Comparison of ENCODE assay signal across 15 cellular contexts in the genomic region with DNA sequence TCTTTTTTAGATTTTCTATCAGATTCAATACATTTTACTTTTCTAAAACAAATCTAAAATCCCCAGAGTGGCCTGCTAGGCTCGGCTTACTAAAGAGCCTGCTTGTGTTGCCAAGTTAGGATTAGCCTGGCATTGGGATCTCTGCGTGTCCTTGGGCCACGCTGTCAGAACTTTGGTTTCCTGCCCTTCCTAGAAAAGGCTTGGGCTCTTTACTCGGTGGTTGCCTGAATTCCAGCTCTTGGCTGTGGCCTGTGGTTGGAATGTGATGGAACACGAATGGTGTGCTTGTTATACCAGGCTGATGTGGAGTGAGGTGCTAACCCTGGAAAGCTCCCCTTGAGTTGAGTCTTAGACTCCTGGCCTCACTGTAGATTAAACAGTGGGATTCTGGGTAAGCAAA. TPM values are rescaled to one million over a fixed set of nuclear protein-coding genes. Genes with fewer than 3 reads are reported as not detected.
DNase-seq lines count a peak whose midpoint lies in the region; ATAC-seq and TF ChIP-seq lines count a peak whose summit lies in the region.
"Had no signal": no experiment of that assay in that cellular context is flagged by ENCODE, and none has a peak within 500 bp of the region (broad histone marks: within the 10 kb centered on the region; RNA-seq: fewer than 3 reads in every experiment).

No MANE protein-coding gene starts in this region.

- H3K4me3 Mint-ChIP-seq in CD8-positive, alpha-beta T cell, result no peak overlapping the region
- no peak overlapping the region for H3K4me3 Mint-ChIP-seq in activated T-helper 1 cell treated with anti-CD3 and anti-CD28 coated beads, Interleukin-12 subunit alpha, Interleukin-12 subunit beta, Interleukin-2, Interleukin-4 antibody, amounts not matched to agents 30 ng/mL and 10 ng/mL and 1 ng/mL, durations not matched to agents 14 hours and 24 hours and 36 hours
- peak overlapping the region; percentile 31 for H3K4me3 Mint-ChIP-seq in stimulated activated effector memory CD8-positive, alpha-beta T cell treated with anti-CD3 and anti-CD28 coated beads, Interleukin-12 subunit alpha, Interleukin-12 subunit beta, amount 100 ng/mL, for 72 hours
- H3K4me3 Mint-ChIP-seq: immature natural killer cell; naive thymus-derived CD8-positive, alpha-beta T cell had no signal

- no peak for DNase-seq in CD8-positive, alpha-beta T cell
- DNase-seq in activated T-helper 1 cell treated with anti-CD3 and anti-CD28 coated beads, Interleukin-12 subunit alpha, Interleukin-12 subunit beta, Interleukin-2, Interleukin-4 antibody, amounts not matched to agents 30 ng/mL and 10 ng/mL and 1 ng/mL, durations not matched to agents 14 hours and 24 hours and 36 hours (ENCODE audit: low spot score), result no peak
- DNase-seq in fibroblast of peridontal ligament (ENCODE audit: extremely low read depth) (peak; percentile 64), NCI-H1092 treated with DMSO at 0.1 percent for 48 hours (lab: John Stamatoyannopoulos, UW) (no peak), posterior vena cava (ENCODE audit: low spot score) (no peak)
- no peak for DNase-seq in stimulated activated effector memory CD8-positive, alpha-beta T cell treated with anti-CD3 and anti-CD28 coated beads, Interleukin-12 subunit alpha, Interleukin-12 subunit beta, amount 100 ng/mL, for 72 hours (ENCODE audit: low spot score in 2 of 2)
- DNase-seq: brain microvascular endothelial cell; heart left ventricle; immature natural killer cell; mammary epithelial cell; naive thymus-derived CD8-positive, alpha-beta T cell; NCI-H1930; psoas muscle had no signal

- peaks cover 19% of the 10 kb centered on the region for H3K36me3 Mint-ChIP-seq in CD8-positive, alpha-beta T cell
- peaks cover 27% of the 10 kb centered on the region for H3K36me3 Mint-ChIP-seq in activated T-helper 1 cell treated with anti-CD3 and anti-CD28 coated beads, Interleukin-12 subunit alpha, Interleukin-12 subunit beta, Interleukin-2, Interleukin-4 antibody, amounts not matched to agents 30 ng/mL and 10 ng/mL and 1 ng/mL, durations not matched to agents 14 hours and 24 hours and 36 hours (ENCODE audit: low read depth)
- peaks cover 26% of the 10 kb centered on the region for H3K36me3 Mint-ChIP-seq in stimulated activated effector memory CD8-positive, alpha-beta T cell treated with anti-CD3 and anti-CD28 coated beads, Interleukin-12 subunit alpha, Interleukin-12 subunit beta, amount 100 ng/mL, for 72 hours

- intact Hi-C loops in CD8-positive, alpha-beta T cell (cut with DNase I, micrococcal nuclease), result no loop called here
- intact Hi-C loops in activated T-helper 1 cell treated with anti-CD3 and anti-CD28 coated beads, Interleukin-12 subunit alpha, Interleukin-12 subunit beta, Interleukin-2, Interleukin-4 antibody, amounts not matched to agents 30 ng/mL and 10 ng/mL and 1 ng/mL, durations not matched to agents 14 hours and 24 hours and 36 hours (cut with micrococcal nuclease), result loop anchor here (1.0 to 10.0 kb wide), 8 partner anchors 9 to 794 kb away; a partner anchor contains a TSS
- intact Hi-C loops in posterior vena cava (cut with DNase I), result loop anchor here in 1 of 2 donors (1.0 kb wide), 1 partner anchor 27 kb away; no protein-coding TSS in a partner anchor

- H3K4me1 Mint-ChIP-seq in CD8-positive, alpha-beta T cell (ENCODE audit: low read depth), result peaks cover 18% of the 10 kb centered on the region
- peaks cover 55% of the 10 kb centered on the region for H3K4me1 Mint-ChIP-seq in activated T-helper 1 cell treated with anti-CD3 and anti-CD28 coated beads, Interleukin-12 subunit alpha, Interleukin-12 subunit beta, Interleukin-2, Interleukin-4 antibody, amounts not matched to agents 30 ng/mL and 10 ng/mL and 1 ng/mL, durations not matched to agents 14 hours and 24 hours and 36 hours (ENCODE audit: low read depth)
- peaks cover 70% of the 10 kb centered on the region for H3K4me1 Mint-ChIP-seq in stimulated activated effector memory CD8-positive, alpha-beta T cell treated with anti-CD3 and anti-CD28 coated beads, Interleukin-12 subunit alpha, Interleukin-12 subunit beta, amount 100 ng/mL, for 72 hours
- H3K4me1 Mint-ChIP-seq: immature natural killer cell had no signal

- TF ChIP-seq CTCF in CD8-positive, alpha-beta T cell (IDR thresholded peaks at IDR 0.05), result no peak

- POLR2A ChIA-PET in CD8-positive, alpha-beta T cell (lab: Charles Lee), result no interaction called here

- no peaks in the 10 kb centered on the region for H3K36me3 ChIP-seq in CD8-positive, alpha-beta T cell (ENCODE audit: insufficient read depth, low read length)
- H3K36me3 ChIP-seq: brain microvascular endothelial cell had no signal

- H3K27ac ChIP-seq in CD8-positive, alpha-beta T cell (ENCODE audit: low read depth, low read length), result no peak overlapping the region
- H3K27ac ChIP-seq: BLaER1 treated with 17β-estradiol and CSF1 and Interleukin-3, amounts not matched to agents 10 nM and 100 nM; brain microvascular endothelial cell; psoas muscle had no signal

- no peak for ATAC-seq in CD8-positive, alpha-beta T cell
- ATAC-seq in stimulated activated effector memory CD8-positive, alpha-beta T cell treated with anti-CD3 and anti-CD28 coated beads, Interleukin-12 subunit alpha, Interleukin-12 subunit beta, amount 100 ng/mL, for 72 hours, result no peak
- ATAC-seq in GM21423 (IDR thresholded peaks at IDR 0.05; ENCODE audit: unreplicated experiment), result no peak
- ATAC-seq: naive thymus-derived CD8-positive, alpha-beta T cell had no signal

- no peaks in the 10 kb centered on the region for H3K9me3 ChIP-seq in CD8-positive, alpha-beta T cell (ENCODE audit: low read length)
- H3K9me3 ChIP-seq: BLaER1 treated with 17β-estradiol and CSF1 and Interleukin-3, amounts not matched to agents 10 nM and 100 nM; heart left ventricle; psoas muscle had no signal

- CTCF ChIA-PET in CD8-positive, alpha-beta T cell (lab: Charles Lee), result no interaction called here

- no peaks in the 10 kb centered on the region for H3K27me3 Mint-ChIP-seq in CD8-positive, alpha-beta T cell (ENCODE audit: low read depth)
- H3K27me3 Mint-ChIP-seq in activated T-helper 1 cell treated with anti-CD3 and anti-CD28 coated beads, Interleukin-12 subunit alpha, Interleukin-12 subunit beta, Interleukin-2, Interleukin-4 antibody, amounts not matched to agents 30 ng/mL and 10 ng/mL and 1 ng/mL, durations not matched to agents 14 hours and 24 hours and 36 hours (ENCODE audit: insufficient read depth), result peaks cover 4% of the 10 kb centered on the region
- H3K27me3 Mint-ChIP-seq: naive thymus-derived CD8-positive, alpha-beta T cell had no signal

- H3K27ac Mint-ChIP-seq in CD8-positive, alpha-beta T cell, result peak overlapping the region; percentile 3
- peak overlapping the region; percentile 9 for H3K27ac Mint-ChIP-seq in activated T-helper 1 cell treated with anti-CD3 and anti-CD28 coated beads, Interleukin-12 subunit alpha, Interleukin-12 subunit beta, Interleukin-2, Interleukin-4 antibody, amounts not matched to agents 30 ng/mL and 10 ng/mL and 1 ng/mL, durations not matched to agents 14 hours and 24 hours and 36 hours
- peak overlapping the region; percentile 70 for H3K27ac Mint-ChIP-seq in stimulated activated effector memory CD8-positive, alpha-beta T cell treated with anti-CD3 and anti-CD28 coated beads, Interleukin-12 subunit alpha, Interleukin-12 subunit beta, amount 100 ng/mL, for 72 hours

- H3K4me1 ChIP-seq in CD8-positive, alpha-beta T cell (ENCODE audit: insufficient read depth, low read length), result no peaks in the 10 kb centered on the region
- H3K4me1 ChIP-seq: psoas muscle had no signal

- no peaks in the 10 kb centered on the region for H3K27me3 ChIP-seq in CD8-positive, alpha-beta T cell (ENCODE audit: insufficient read depth, low read length)
- H3K27me3 ChIP-seq: brain microvascular endothelial cell, heart left ventricle had no signal

- H3K9me3 Mint-ChIP-seq in CD8-positive, alpha-beta T cell, result no peaks in the 10 kb centered on the region
- no peaks in the 10 kb centered on the region for H3K9me3 Mint-ChIP-seq in activated T-helper 1 cell treated with anti-CD3 and anti-CD28 coated beads, Interleukin-12 subunit alpha, Interleukin-12 subunit beta, Interleukin-2, Interleukin-4 antibody, amounts not matched to agents 30 ng/mL and 10 ng/mL and 1 ng/mL, durations not matched to agents 14 hours and 24 hours and 36 hours
- H3K9me3 Mint-ChIP-seq in stimulated activated effector memory CD8-positive, alpha-beta T cell treated with anti-CD3 and anti-CD28 coated beads, Interleukin-12 subunit alpha, Interleukin-12 subunit beta, amount 100 ng/mL, for 72 hours, result no peaks in the 10 kb centered on the region
- H3K9me3 Mint-ChIP-seq: immature natural killer cell; naive thymus-derived CD8-positive, alpha-beta T cell had no signal

- no peak overlapping the region for H3K4me3 ChIP-seq in CD8-positive, alpha-beta T cell (ENCODE audit: low read depth, low read length)
- H3K4me3 ChIP-seq: BLaER1 treated with 17β-estradiol and CSF1 and Interleukin-3, amounts not matched to agents 10 nM and 100 nM; heart left ventricle; psoas muscle had no signal

RNA-seq across cellular contexts. Expression of a gene that starts 8.5 kb away (rescaled TPM):
- total RNA-seq in CD8-positive, alpha-beta T cell, result 100 to 1,000 TPM; 102 to 106 TPM
- total RNA-seq in activated T-helper 1 cell treated with anti-CD3 and anti-CD28 coated beads, Interleukin-12 subunit alpha, Interleukin-12 subunit beta, Interleukin-2, Interleukin-4 antibody, amounts not matched to agents 30 ng/mL and 10 ng/mL and 1 ng/mL, durations not matched to agents 14 hours and 24 hours and 36 hours, result 56.2 and 56.3 TPM in 2 replicates
- 1 to 10 TPM; 8.5 to 8.8 TPM for total RNA-seq in posterior vena cava

Comparison
In these comparisons a context has a peak if more than half of its experiments do, and no peak if none do; other contexts are left out.
1. H3K27ac Mint-ChIP-seq: peak in every context shown above with its lines; median percentile 70 in stimulated activated effector memory CD8-positive, alpha-beta T cell treated with anti-CD3 and anti-CD28 coated beads, Interleukin-12 subunit alpha, Interleukin-12 subunit beta, amount 100 ng/mL, for 72 hours; 9 in activated T-helper 1 cell treated with anti-CD3 and anti-CD28 coated beads, Interleukin-12 subunit alpha, Interleukin-12 subunit beta, Interleukin-2, Interleukin-4 antibody, amounts not matched to agents 30 ng/mL and 10 ng/mL and 1 ng/mL, durations not matched to agents 14 hours and 24 hours and 36 hours; 3 in CD8-positive, alpha-beta T cell.